Comparison of ENCODE assay signal across 1 cellular context in the genomic region with DNA sequence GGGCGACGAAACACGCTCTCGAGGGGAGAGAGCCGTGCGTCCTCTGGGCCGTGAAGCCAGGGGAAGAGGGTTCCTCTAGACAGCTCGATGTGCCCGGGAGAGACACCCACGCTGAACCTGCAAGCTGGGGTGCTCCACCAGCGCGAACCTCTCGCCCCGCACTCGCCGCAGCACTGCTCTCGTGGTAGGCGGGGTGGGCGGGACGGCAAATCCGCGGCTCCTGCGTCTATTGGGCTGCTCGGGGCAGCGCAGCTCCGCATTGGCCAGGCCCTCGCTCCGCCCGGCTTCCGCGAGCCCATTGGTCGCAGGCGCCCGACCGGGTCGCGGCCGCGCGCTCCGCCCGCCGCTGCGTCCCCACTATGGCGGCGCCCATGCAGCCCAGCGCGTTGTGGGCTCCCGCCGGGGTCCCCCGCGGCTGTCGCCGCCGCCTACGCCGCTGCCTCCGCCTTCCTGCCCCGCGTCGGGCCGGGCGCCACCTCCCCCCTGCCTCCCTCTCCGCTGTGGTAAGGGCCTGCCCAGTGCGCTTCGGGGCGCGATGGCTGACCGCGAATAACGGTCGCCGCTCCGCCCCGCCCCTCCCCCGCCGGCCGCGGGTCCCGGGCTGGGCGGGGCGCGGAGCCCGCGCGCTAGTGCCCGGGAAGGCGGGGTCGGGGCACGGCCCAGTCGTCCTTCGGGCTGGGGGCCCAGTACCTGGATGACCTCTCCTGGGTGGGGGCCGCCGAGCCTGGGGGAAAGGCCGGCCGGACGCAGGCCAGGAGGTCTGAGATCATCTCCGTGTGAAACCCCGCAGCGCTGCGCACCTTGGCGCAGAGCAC.
TF ChIP-seq lines count a peak whose summit lies in the region.

A gene with protein sequence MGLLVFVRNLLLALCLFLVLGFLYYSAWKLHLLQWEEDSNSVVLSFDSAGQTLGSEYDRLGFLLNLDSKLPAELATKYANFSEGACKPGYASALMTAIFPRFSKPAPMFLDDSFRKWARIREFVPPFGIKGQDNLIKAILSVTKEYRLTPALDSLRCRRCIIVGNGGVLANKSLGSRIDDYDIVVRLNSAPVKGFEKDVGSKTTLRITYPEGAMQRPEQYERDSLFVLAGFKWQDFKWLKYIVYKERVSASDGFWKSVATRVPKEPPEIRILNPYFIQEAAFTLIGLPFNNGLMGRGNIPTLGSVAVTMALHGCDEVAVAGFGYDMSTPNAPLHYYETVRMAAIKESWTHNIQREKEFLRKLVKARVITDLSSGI (plus strand): TSS at position 346 of the 815 bp plus-strand sequence. CDS start 28,727 bp downstream, outside the sequence.

TF ChIP-seq in HEK293, 187 proteins besides CTCF, POLR2A, EP300 and RAD21 (continued from another document and continues in another):
- TF ChIP-seq, protein P1, sequence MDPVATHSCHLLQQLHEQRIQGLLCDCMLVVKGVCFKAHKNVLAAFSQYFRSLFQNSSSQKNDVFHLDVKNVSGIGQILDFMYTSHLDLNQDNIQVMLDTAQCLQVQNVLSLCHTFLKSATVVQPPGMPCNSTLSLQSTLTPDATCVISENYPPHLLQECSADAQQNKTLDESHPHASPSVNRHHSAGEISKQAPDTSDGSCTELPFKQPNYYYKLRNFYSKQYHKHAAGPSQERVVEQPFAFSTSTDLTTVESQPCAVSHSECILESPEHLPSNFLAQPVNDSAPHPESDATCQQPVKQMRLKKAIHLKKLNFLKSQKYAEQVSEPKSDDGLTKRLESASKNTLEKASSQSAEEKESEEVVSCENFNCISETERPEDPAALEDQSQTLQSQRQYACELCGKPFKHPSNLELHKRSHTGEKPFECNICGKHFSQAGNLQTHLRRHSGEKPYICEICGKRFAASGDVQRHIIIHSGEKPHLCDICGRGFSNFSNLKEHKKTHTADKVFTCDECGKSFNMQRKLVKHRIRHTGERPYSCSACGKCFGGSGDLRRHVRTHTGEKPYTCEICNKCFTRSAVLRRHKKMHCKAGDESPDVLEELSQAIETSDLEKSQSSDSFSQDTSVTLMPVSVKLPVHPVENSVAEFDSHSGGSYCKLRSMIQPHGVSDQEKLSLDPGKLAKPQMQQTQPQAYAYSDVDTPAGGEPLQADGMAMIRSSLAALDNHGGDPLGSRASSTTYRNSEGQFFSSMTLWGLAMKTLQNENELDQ (tag by site-specific recombination; IDR thresholded peaks at IDR 0.05; ENCODE audit: low read depth) = no peak
- TF ChIP-seq ZNF324 (tag by site-specific recombination; IDR thresholded peaks at IDR 0.05) (no peak; the same call in 1 of the 2 replicates), SP3 (tag by site-specific recombination; IDR thresholded peaks at IDR 0.05) (peak; percentile 53), ZNF610 (tag by site-specific recombination; IDR thresholded peaks at IDR 0.05; ENCODE audit: borderline replicate concordance) (no peak; the same call in 1 of the 2 replicates), ZNF677 (tag by site-specific recombination; IDR thresholded peaks at IDR 0.05) (0 out of 2 replicates have a peak, but pooled peaks have one; percentile 33), ZNF473 (tag by site-specific recombination; IDR thresholded peaks at IDR 0.05) (no peak), ZSCAN16 (tag by site-specific recombination; IDR thresholded peaks at IDR 0.05) (no peak), ZNF133 (tag by site-specific recombination; IDR thresholded peaks at IDR 0.05) (no peak), ZNF768 (tag by site-specific recombination; IDR thresholded peaks at IDR 0.05) (no peak), YY2 (tag by site-specific recombination; IDR thresholded peaks at IDR 0.05) (peak; percentile 50; the same call in 1 of the 2 replicates), ZNF202 (tag by site-specific recombination; IDR thresholded peaks at IDR 0.05; ENCODE audit: borderline replicate concordance) (no peak), ZFP37 (tag by site-specific recombination; IDR thresholded peaks at IDR 0.05) (no peak; the same call in none of the 2 replicates), ZBTB1 (tag by site-specific recombination; IDR thresholded peaks at IDR 0.05) (peak; percentile 73; the same call in 1 of the 2 replicates), ZNF16 (tag by site-specific recombination; IDR thresholded peaks at IDR 0.05; ENCODE audit: low read depth) (no peak), ZNF530 (tag by site-specific recombination; IDR thresholded peaks at IDR 0.05; ENCODE audit: low read depth) (no peak), ZNF248 (tag by site-specific recombination; IDR thresholded peaks at IDR 0.05) (no peak), KLF8 (tag by site-specific recombination; IDR thresholded peaks at IDR 0.05) (peak; percentile 81), ZNF366 (tag by site-specific recombination; conservative IDR thresholded peaks at IDR 0.05) (no peak), MZF1 (tag by site-specific recombination; IDR thresholded peaks at IDR 0.05; ENCODE audit: borderline replicate concordance) (no peak), ZNF596 (tag by site-specific recombination; IDR thresholded peaks at IDR 0.05) (0 out of 2 replicates have a peak, but pooled peaks have one; percentile 17), ZNF140 (tag by site-specific recombination; IDR thresholded peaks at IDR 0.05) (no peak), ZNF335 (tag by site-specific recombination; conservative IDR thresholded peaks at IDR 0.05) (no peak), RBAK (tag by site-specific recombination; IDR thresholded peaks at IDR 0.05) (no peak), ZBTB20 (tag by site-specific recombination; IDR thresholded peaks at IDR 0.05) (no peak; the same call in 1 of the 2 replicates), ZNF37A (tag by site-specific recombination; IDR thresholded peaks at IDR 0.05) (0 out of 2 replicates have a peak, but pooled peaks have one; percentile 23)
- TF ChIP-seq, protein P2, sequence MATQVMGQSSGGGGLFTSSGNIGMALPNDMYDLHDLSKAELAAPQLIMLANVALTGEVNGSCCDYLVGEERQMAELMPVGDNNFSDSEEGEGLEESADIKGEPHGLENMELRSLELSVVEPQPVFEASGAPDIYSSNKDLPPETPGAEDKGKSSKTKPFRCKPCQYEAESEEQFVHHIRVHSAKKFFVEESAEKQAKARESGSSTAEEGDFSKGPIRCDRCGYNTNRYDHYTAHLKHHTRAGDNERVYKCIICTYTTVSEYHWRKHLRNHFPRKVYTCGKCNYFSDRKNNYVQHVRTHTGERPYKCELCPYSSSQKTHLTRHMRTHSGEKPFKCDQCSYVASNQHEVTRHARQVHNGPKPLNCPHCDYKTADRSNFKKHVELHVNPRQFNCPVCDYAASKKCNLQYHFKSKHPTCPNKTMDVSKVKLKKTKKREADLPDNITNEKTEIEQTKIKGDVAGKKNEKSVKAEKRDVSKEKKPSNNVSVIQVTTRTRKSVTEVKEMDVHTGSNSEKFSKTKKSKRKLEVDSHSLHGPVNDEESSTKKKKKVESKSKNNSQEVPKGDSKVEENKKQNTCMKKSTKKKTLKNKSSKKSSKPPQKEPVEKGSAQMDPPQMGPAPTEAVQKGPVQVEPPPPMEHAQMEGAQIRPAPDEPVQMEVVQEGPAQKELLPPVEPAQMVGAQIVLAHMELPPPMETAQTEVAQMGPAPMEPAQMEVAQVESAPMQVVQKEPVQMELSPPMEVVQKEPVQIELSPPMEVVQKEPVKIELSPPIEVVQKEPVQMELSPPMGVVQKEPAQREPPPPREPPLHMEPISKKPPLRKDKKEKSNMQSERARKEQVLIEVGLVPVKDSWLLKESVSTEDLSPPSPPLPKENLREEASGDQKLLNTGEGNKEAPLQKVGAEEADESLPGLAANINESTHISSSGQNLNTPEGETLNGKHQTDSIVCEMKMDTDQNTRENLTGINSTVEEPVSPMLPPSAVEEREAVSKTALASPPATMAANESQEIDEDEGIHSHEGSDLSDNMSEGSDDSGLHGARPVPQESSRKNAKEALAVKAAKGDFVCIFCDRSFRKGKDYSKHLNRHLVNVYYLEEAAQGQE (tag by site-specific recombination; IDR thresholded peaks at IDR 0.05) = no peak
- TF ChIP-seq, protein P3, sequence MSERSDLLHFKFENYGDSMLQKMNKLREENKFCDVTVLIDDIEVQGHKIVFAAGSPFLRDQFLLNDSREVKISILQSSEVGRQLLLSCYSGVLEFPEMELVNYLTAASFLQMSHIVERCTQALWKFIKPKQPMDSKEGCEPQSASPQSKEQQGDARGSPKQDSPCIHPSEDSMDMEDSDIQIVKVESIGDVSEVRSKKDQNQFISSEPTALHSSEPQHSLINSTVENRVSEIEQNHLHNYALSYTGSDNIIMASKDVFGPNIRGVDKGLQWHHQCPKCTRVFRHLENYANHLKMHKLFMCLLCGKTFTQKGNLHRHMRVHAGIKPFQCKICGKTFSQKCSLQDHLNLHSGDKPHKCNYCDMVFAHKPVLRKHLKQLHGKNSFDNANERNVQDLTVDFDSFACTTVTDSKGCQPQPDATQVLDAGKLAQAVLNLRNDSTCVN (tag by site-specific recombination; optimal IDR thresholded peaks at IDR 0.05) = peak; percentile 80
- TF ChIP-seq, protein P4, sequence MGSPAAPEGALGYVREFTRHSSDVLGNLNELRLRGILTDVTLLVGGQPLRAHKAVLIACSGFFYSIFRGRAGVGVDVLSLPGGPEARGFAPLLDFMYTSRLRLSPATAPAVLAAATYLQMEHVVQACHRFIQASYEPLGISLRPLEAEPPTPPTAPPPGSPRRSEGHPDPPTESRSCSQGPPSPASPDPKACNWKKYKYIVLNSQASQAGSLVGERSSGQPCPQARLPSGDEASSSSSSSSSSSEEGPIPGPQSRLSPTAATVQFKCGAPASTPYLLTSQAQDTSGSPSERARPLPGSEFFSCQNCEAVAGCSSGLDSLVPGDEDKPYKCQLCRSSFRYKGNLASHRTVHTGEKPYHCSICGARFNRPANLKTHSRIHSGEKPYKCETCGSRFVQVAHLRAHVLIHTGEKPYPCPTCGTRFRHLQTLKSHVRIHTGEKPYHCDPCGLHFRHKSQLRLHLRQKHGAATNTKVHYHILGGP (tag by site-specific recombination; IDR thresholded peaks at IDR 0.05) = no peak
- TF ChIP-seq, protein P5, sequence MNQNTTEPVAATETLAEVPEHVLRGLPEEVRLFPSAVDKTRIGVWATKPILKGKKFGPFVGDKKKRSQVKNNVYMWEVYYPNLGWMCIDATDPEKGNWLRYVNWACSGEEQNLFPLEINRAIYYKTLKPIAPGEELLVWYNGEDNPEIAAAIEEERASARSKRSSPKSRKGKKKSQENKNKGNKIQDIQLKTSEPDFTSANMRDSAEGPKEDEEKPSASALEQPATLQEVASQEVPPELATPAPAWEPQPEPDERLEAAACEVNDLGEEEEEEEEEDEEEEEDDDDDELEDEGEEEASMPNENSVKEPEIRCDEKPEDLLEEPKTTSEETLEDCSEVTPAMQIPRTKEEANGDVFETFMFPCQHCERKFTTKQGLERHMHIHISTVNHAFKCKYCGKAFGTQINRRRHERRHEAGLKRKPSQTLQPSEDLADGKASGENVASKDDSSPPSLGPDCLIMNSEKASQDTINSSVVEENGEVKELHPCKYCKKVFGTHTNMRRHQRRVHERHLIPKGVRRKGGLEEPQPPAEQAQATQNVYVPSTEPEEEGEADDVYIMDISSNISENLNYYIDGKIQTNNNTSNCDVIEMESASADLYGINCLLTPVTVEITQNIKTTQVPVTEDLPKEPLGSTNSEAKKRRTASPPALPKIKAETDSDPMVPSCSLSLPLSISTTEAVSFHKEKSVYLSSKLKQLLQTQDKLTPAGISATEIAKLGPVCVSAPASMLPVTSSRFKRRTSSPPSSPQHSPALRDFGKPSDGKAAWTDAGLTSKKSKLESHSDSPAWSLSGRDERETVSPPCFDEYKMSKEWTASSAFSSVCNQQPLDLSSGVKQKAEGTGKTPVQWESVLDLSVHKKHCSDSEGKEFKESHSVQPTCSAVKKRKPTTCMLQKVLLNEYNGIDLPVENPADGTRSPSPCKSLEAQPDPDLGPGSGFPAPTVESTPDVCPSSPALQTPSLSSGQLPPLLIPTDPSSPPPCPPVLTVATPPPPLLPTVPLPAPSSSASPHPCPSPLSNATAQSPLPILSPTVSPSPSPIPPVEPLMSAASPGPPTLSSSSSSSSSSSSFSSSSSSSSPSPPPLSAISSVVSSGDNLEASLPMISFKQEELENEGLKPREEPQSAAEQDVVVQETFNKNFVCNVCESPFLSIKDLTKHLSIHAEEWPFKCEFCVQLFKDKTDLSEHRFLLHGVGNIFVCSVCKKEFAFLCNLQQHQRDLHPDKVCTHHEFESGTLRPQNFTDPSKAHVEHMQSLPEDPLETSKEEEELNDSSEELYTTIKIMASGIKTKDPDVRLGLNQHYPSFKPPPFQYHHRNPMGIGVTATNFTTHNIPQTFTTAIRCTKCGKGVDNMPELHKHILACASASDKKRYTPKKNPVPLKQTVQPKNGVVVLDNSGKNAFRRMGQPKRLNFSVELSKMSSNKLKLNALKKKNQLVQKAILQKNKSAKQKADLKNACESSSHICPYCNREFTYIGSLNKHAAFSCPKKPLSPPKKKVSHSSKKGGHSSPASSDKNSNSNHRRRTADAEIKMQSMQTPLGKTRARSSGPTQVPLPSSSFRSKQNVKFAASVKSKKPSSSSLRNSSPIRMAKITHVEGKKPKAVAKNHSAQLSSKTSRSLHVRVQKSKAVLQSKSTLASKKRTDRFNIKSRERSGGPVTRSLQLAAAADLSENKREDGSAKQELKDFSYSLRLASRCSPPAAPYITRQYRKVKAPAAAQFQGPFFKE (tag by site-specific recombination; IDR thresholded peaks at IDR 0.05; ENCODE audit: borderline replicate concordance) = no peak
- TF ChIP-seq, protein P6, sequence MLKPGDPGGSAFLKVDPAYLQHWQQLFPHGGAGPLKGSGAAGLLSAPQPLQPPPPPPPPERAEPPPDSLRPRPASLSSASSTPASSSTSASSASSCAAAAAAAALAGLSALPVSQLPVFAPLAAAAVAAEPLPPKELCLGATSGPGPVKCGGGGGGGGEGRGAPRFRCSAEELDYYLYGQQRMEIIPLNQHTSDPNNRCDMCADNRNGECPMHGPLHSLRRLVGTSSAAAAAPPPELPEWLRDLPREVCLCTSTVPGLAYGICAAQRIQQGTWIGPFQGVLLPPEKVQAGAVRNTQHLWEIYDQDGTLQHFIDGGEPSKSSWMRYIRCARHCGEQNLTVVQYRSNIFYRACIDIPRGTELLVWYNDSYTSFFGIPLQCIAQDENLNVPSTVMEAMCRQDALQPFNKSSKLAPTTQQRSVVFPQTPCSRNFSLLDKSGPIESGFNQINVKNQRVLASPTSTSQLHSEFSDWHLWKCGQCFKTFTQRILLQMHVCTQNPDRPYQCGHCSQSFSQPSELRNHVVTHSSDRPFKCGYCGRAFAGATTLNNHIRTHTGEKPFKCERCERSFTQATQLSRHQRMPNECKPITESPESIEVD (tag by site-specific recombination; IDR thresholded peaks at IDR 0.05) = no peak
- TF ChIP-seq, protein P7, sequence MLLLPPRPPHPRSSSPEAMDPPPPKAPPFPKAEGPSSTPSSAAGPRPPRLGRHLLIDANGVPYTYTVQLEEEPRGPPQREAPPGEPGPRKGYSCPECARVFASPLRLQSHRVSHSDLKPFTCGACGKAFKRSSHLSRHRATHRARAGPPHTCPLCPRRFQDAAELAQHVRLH (tag by site-specific recombination; IDR thresholded peaks at IDR 0.05) = peak; percentile 7
- TF ChIP-seq, protein P8, sequence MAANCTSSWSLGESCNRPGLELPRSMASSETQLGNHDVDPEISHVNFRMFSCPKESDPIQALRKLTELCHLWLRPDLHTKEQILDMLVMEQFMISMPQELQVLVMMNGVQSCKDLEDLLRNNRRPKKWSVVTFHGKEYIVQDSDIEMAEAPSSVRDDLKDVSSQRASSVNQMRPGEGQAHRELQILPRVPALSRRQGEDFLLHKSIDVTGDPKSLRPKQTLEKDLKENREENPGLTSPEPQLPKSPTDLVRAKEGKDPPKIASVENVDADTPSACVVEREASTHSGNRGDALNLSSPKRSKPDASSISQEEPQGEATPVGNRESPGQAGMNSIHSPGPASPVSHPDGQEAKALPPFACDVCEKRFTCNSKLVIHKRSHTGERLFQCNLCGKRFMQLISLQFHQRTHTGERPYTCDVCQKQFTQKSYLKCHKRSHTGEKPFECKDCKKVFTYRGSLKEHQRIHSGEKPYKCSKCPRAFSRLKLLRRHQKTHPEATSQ (tag by site-specific recombination; IDR thresholded peaks at IDR 0.05) = no peak
